8 cellular contexts compared by ENCODE assay signal in the genomic region with DNA sequence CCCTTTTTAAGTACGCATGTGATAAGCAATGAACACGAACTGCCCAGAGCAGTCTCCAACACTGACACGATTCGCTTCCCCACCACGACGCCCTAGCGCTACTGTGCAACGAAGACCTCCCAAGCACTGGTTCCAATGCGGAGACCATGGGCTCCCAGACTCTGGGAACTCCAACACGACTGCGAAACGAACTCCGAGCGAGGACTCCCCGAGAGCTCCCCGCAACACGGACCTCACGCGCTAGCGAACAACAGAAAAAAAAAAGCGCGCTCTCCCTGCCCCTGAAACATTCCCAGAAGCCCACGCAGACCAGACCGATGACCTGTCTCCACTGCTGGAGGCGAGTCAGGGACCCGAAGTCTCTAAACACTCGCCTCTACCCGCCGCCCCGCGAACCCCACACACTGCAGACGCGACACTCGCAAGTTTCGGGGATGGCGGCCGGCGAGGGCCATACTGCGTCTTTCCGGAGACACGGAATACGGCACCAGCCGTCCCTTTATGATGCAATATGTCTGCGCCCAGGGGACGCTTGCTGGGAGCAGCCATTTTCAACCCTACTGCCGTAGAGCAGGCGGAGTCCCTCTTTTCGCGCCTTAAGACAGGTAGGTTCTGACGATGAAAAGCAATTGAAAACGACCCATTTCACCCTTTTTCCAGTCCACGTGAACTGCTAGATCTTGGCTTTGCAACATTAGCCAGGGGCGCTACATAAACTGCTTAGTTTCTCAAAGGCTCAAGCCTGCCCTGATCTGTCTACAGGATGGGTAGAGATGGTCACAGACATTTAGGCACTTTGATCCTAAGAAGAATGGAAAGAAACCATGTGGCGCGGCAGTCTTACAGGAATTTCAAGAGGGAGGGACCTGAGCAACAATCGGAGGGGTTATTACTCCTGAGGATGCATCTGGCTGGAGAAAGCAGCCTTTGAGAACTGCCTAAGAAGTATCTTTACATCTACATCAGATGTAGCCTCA. TPM values are rescaled to one million over a fixed set of nuclear protein-coding genes. Genes with fewer than 3 reads are reported as not detected.
A peak's percentile ranks its signal among the peaks of the same experiment; 100 is the strongest.
DNase-seq lines count a peak whose midpoint lies in the region; FAIRE-seq and TF ChIP-seq lines count a peak whose summit lies in the region.

Gene ZNF577 (minus strand): TSS at position 430 of the 977 bp plus-strand sequence. CDS start 7,569 bp downstream, outside the sequence.

- POLR2A ChIA-PET in BJ (lab: Charles Lee), result no interaction called here

- peak; percentile 73 for FAIRE-seq in endometrium (lab: Jason Lieb, UNC)

- TF ChIP-seq CTCF in BJ (IDR thresholded peaks at IDR 0.05; ENCODE audit: insufficient read depth, low read depth, low read length), result no peak

- peaks cover 44% of the 10 kb centered on the region for H3K9me3 ChIP-seq in MG63

- peaks cover 5% of the 10 kb centered on the region for H3K36me3 ChIP-seq in BJ (ENCODE audit: control insufficient read depth, insufficient read depth, low read length)
- H3K36me3 ChIP-seq in MG63, result peaks cover 19% of the 10 kb centered on the region

- peak within 1 kb of the TSS; percentile 91 for H3K4me3 ChIP-seq in BJ (ENCODE audit: low read depth, low read length)
- H3K4me3 ChIP-seq in MG63, result peak within 1 kb of the TSS; percentile 45

- no peaks in the 10 kb centered on the region for H3K27me3 ChIP-seq in BJ (ENCODE audit: control insufficient read depth, insufficient read depth, low read length)
- H3K27me3 ChIP-seq in MG63, result no peaks in the 10 kb centered on the region

- CTCF ChIA-PET in BJ (lab: Yijun Ruan, JAX), result no interaction called here

- DNase-seq in BJ (ENCODE audit: low read depth) (peak; percentile 35), MG63 (peak; percentile 83), lung microvascular endothelial cell (ENCODE audit: low read depth in 2 of 2) (peak; percentile 87 to 91), NCI-H1105 (lab: John Stamatoyannopoulos, UW) (no peak), cortex of kidney (lab: John Stamatoyannopoulos, UW) (no peak)
- peak; percentile 79 for DNase-seq in activated CD8-positive, alpha-beta memory T cell treated with anti-CD3 and anti-CD28 coated beads, Interleukin-2, amount 50 U/mL, for 48 hours
- DNase-seq in stimulated activated CD4-positive, alpha-beta T cell treated with anti-CD3 and anti-CD28 coated beads, Interleukin-4, amount 100 ng/mL, for 24 hours, result peak; percentile 55

RNA-seq across cellular contexts. Expression of gene ZNF577, which starts in this region (rescaled TPM):
- polyA plus RNA-seq in BJ (2011; rRNA removed), result 4.6 and 8.3 TPM in 2 replicates
- polyA minus RNA-seq in BJ (2011; rRNA and poly(A)+ RNA removed), result 3.4 and 3.7 TPM in 2 replicates
- total RNA-seq in MG63 (2014; rRNA removed; shearing (Covaris generic); ENCODE audit: low replicate concordance), result 1.3 and 2.0 TPM in 2 replicates
- 1.3 and 2.6 TPM in 2 replicates for total RNA-seq in lung microvascular endothelial cell

Comparison
In these comparisons a context has a peak if more than half of its experiments do, and no peak if none do; other contexts are left out.
1. DNase-seq: peak in BJ (single experiment), MG63 (single experiment), activated CD8-positive, alpha-beta memory T cell treated with anti-CD3 and anti-CD28 coated beads, Interleukin-2, amount 50 U/mL, for 48 hours (single experiment), lung microvascular endothelial cell (2 of 2) and stimulated activated CD4-positive, alpha-beta T cell treated with anti-CD3 and anti-CD28 coated beads, Interleukin-4, amount 100 ng/mL, for 24 hours (single experiment); none in NCI-H1105 (single experiment) and cortex of kidney (single experiment).